ENCODE assay signal across 19 cellular contexts in the genomic region with DNA sequence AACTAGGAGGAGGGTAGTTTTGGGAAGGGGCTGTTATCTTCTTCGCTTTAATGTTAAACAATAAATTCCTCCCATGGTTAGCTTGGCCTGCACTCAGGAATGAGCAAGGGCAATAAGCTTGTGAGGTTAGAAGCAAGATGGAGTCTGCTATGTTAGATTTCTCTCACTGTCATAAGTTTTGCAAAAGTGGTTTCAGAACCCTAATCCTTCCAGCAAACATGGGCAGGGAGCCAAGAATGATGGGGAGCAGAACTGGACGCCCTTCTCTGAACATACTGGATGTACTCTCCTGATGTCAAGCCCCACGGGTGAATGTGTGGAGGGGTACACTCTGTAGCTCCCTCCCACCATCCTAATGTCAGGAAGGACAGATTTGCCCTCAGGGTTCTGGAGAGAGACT. TPM values are rescaled to one million over a fixed set of nuclear protein-coding genes. Genes with fewer than 3 reads are reported as not detected.
DNase-seq lines count a peak whose midpoint lies in the region; ATAC-seq, FAIRE-seq and TF ChIP-seq lines count a peak whose summit lies in the region.
"Had no signal": no experiment of that assay in that cellular context is flagged by ENCODE, and none has a peak within 500 bp of the region (broad histone marks: within the 10 kb centered on the region; RNA-seq: fewer than 3 reads in every experiment).

No MANE protein-coding gene starts in this region.

- peaks cover 0 to 2% of the 10 kb centered on the region in 2 donors for H3K36me3 Mint-ChIP-seq in CD14-positive monocyte

- FAIRE-seq in HTR-8/SVneo (lab: Jason Lieb, UNC), result peak; percentile 40
- FAIRE-seq in GM12878 (lab: Jason Lieb, UNC), result peak; percentile 41
- FAIRE-seq: D721Med, GM12891 had no signal

- H3K27ac ChIP-seq in GM12878 (ENCODE audit: control insufficient read depth, insufficient read depth), result no peak overlapping the region
- H3K27ac ChIP-seq in substantia nigra (ENCODE audit: low read depth, low read length, poor library complexity, severe bottlenecking), result no peak overlapping the region

- H3K79me2 ChIP-seq in GM12878 (ENCODE audit: control insufficient read depth, insufficient read depth, low read length), result no peaks in the 10 kb centered on the region

- RAD21 ChIA-PET in GM12878 (lab: Charles Lee; ENCODE audit: unreplicated experiment), result no interaction called here

- no peaks in the 10 kb centered on the region for H3K36me3 ChIP-seq in GM12878 (ENCODE audit: control insufficient read depth in 2 of 2, insufficient read depth in 2 of 2, low read length in 1 of 2)

- no peak overlapping the region for H3K4me2 ChIP-seq in GM12878 (ENCODE audit: control insufficient read depth, insufficient read depth)

- 88% methylated on average over 3 of the region's 3 CpGs for WGBS in GM12878 (ENCODE audit: insufficient coverage, insufficient replicate concordance, low lambda C conversion rate, missing lambda C conversion rate)

- POLR2A ChIA-PET in GM12878 (lab: Charles Lee), result no interaction called here

- peaks cover 1% of the 10 kb centered on the region; the same call in 2 of the 3 replicates for H3K9me3 ChIP-seq in GM12878 (replicated peaks; ENCODE audit: control insufficient read depth, insufficient read depth, low read length)

- CTCF ChIA-PET in GM12878 (lab: Yijun Ruan, JAX), result no interaction called here

- SMC1A ChIA-PET in GM12878 (lab: Charles Lee; ENCODE audit: uncharacterized antibody, unreplicated experiment), result no interaction called here

- H3K9me3 Mint-ChIP-seq in CD14-positive monocyte, result peaks cover 13 to 34% (median 24%) of the 10 kb centered on the region in 7 donors

- peaks cover 0 to 1% (median 0%) of the 10 kb centered on the region in 3 donors for H3K27me3 Mint-ChIP-seq in CD14-positive monocyte (ENCODE audit: low read depth in 3 of 3)
- H3K27me3 Mint-ChIP-seq: CD4-positive, CD25-positive, alpha-beta regulatory T cell had no signal

- TF ChIP-seq EP300 in GM12878 (IDR thresholded peaks at IDR 0.05; ENCODE audit: borderline replicate concordance in 1 of 2, control insufficient read depth in 1 of 2, low read depth in 2 of 2, low read length in 2 of 2), result no peak

- H3K27ac Mint-ChIP-seq in CD14-positive monocyte, result no peak overlapping the region
- H3K27ac Mint-ChIP-seq: CD4-positive, CD25-positive, alpha-beta regulatory T cell; CD8-positive, alpha-beta T cell had no signal

- H4K20me1 ChIP-seq in GM12878 (ENCODE audit: control insufficient read depth, insufficient read depth), result no peaks in the 10 kb centered on the region

- no peak overlapping the region for H2AFZ ChIP-seq in GM12878 (ENCODE audit: control insufficient read depth, low read depth, low read length)

- peak; percentile 7 for DNase-seq in GM12865 (ENCODE audit: low read depth)
- DNase-seq in HTR-8/SVneo (ENCODE audit: insufficient read length, low spot score), result no peak
- DNase-seq in GM12878 (ENCODE audit: low read depth, low spot score), result no peak
- no peak for DNase-seq in CD14-positive monocyte (ENCODE audit: low spot score)
- no peak for DNase-seq in substantia nigra (lab: John Stamatoyannopoulos, UW)
- DNase-seq in NCI-H524 (lab: John Stamatoyannopoulos, UW), result no peak
- DNase-seq: C1 segment of cervical spinal cord; CD4-positive, CD25-positive, alpha-beta regulatory T cell; CD8-positive, alpha-beta T cell; DMS 273 treated with DMSO at 0.1 percent for 48 hours; DMS79; GDM1; GOT3; H7 had no signal

- no peak for TF ChIP-seq RAD21 in GM12878 (IDR thresholded peaks at IDR 0.05; ENCODE audit: insufficient read depth, low read depth, low read length)

- 0 out of 2 replicates have a peak, but pooled peaks cover 2% of the 10 kb centered on the region for H3K4me1 ChIP-seq in GM12878 (ENCODE audit: control insufficient read depth, insufficient read depth, low read length)

- TF ChIP-seq POLR2A in GM12878 (IDR thresholded peaks at IDR 0.05; ENCODE audit: low read depth, low read length), result no peak

- in situ Hi-C loops in GM12878 (cut with MboI), result no loop called here

- H3K4me3 Mint-ChIP-seq in CD14-positive monocyte, result no peak overlapping the region
- H3K4me3 Mint-ChIP-seq: CD4-positive, CD25-positive, alpha-beta regulatory T cell; CD8-positive, alpha-beta T cell had no signal

- no peaks in the 10 kb centered on the region for H3K27me3 ChIP-seq in GM12878 (replicated peaks in 1 of 2; ENCODE audit: control insufficient read depth in 2 of 2, insufficient read depth in 2 of 2, low read length in 1 of 2)

- H3K4me1 Mint-ChIP-seq in CD14-positive monocyte, result no peaks in the 10 kb centered on the region
- H3K4me1 Mint-ChIP-seq: CD4-positive, CD25-positive, alpha-beta regulatory T cell had no signal

- no peak overlapping the region for H3K9ac ChIP-seq in GM12878 (ENCODE audit: control insufficient read depth, insufficient read depth, low read length)

- intact Hi-C loops in GM12878 (cut with micrococcal nuclease; ENCODE audit: unreplicated experiment) (no loop called here), CD14-positive monocyte (cut with micrococcal nuclease) (no loop called here)

- TF ChIP-seq CTCF in GM12865 (IDR thresholded peaks at IDR 0.05; ENCODE audit: insufficient read depth, low read depth, low read length, missing control alignments) (no peak), GM12878 (IDR thresholded peaks at IDR 0.05 in 2 of 3, conservative IDR thresholded peaks at IDR 0.05 in 1 of 3; ENCODE audit: control insufficient read depth in 2 of 3, extremely low read depth in 1 of 3, insufficient read depth in 1 of 3, low read depth in 3 of 3, low read length in 3 of 3) (no peak), CD14-positive monocyte (IDR thresholded peaks at IDR 0.05) (no peak)

- BruUV-seq in GM12878 (replicated peaks; lab: Mats Ljungman, UMichigan), result no TSS peak

- no peak; the same call in 2 of the 3 replicates for ATAC-seq in GM12878
- ATAC-seq: CD8-positive, alpha-beta T cell had no signal

- H3K4me3 ChIP-seq in GM12865 (ENCODE audit: low read depth, low read length) (no peak overlapping the region), GM12878 (no peak overlapping the region)

RNA-seq across cellular contexts. Expression of a gene that starts 22.3 kb away (rescaled TPM):
- 22.4 and 22.6 TPM in 2 replicates for total RNA-seq in GM12878 (2013; cell fraction: nucleolus; rRNA removed)
- total RNA-seq in GM12878 (2014; rRNA removed) (2.8 TPM in 2 replicates), GM12878 (2014; rRNA removed; fragmentation: Illumina TruSeq; extraction: Trizol) (3.7 and 4.3 TPM in 2 replicates), GM12878 (2021) (1.3 and 1.4 TPM in 2 replicates)
- polyA plus RNA-seq in GM12878 (2011; ENCODE audit: low read depth), result 0.50 TPM
- polyA plus RNA-seq in GM12878 (2011; rRNA removed) (0.56 and 0.94 TPM in 2 replicates), GM12878 (2014; fragmentation: Illumina TruSeq; extraction: Trizol) (1.2 and 1.5 TPM in 2 replicates), GM12878 (2014; fragmentation: Nextera tagmentation; extraction: Ambion mirVana) (under 1 TPM; 0.56 to 0.86 TPM), GM12878 (2014; rRNA removed) (1.5 and 2.2 TPM in 2 replicates), GM12878 (2016; fragmentation: Nextera tagmentation; extraction: Ambion mirVana) (1 to 10 TPM in 1 of 2 experiments, under 1 TPM in 1; 0.90 to 1.1 TPM), CD14-positive monocyte (under 1 TPM in 1 of 2 donors, not detected in 1; 0.26 TPM)
- polyA plus RNA-seq in GM12878 (2011; cell fraction: cytosol; rRNA removed), result 0.10 and 0.27 TPM in 2 replicates
- 2.1 and 2.5 TPM in 2 replicates for polyA plus RNA-seq in GM12878 (2011; cell fraction: nucleus; rRNA removed)
- polyA plus RNA-seq in GM12878 (2012), result 1.2 and 1.9 TPM in 2 replicates
- polyA minus RNA-seq in GM12878 (2011; rRNA and poly(A)+ RNA removed), result 1.8 and 2.4 TPM in 2 replicates
- not detected in 2 replicates for polyA minus RNA-seq in GM12878 (2011; cell fraction: cytosol; rRNA and poly(A)+ RNA removed)
- polyA minus RNA-seq in GM12878 (2011; cell fraction: nucleus; rRNA and poly(A)+ RNA removed), result 3.1 and 5.8 TPM in 2 replicates

RNA-seq across cellular contexts. Expression of a gene that starts 37.8 kb away (rescaled TPM):
- not detected in 2 replicates for total RNA-seq in GM12878 (2013; cell fraction: nucleolus; rRNA removed)
- total RNA-seq in GM12878 (2014; rRNA removed) (not detected in 2 replicates), GM12878 (2014; rRNA removed; fragmentation: Illumina TruSeq; extraction: Trizol) (not detected in 2 replicates), GM12878 (2021) (not detected in 2 replicates)
- polyA plus RNA-seq in GM12878 (2011; ENCODE audit: low read depth), result not detected
- polyA plus RNA-seq in GM12878 (2011; rRNA removed) (not detected in 2 replicates), GM12878 (2014; fragmentation: Illumina TruSeq; extraction: Trizol) (not detected in 2 replicates), GM12878 (2014; fragmentation: Nextera tagmentation; extraction: Ambion mirVana) (under 1 TPM in 1 of 2 experiments, not detected in 1; 0.09 TPM), GM12878 (2014; rRNA removed) (not detected in 2 replicates), GM12878 (2016; fragmentation: Nextera tagmentation; extraction: Ambion mirVana) (under 1 TPM in 1 of 2 experiments, not detected in 1; 0.13 TPM), CD14-positive monocyte (not detected)
- polyA plus RNA-seq in GM12878 (2011; cell fraction: cytosol; rRNA removed), result not detected in 2 replicates
- not detected in 2 replicates for polyA plus RNA-seq in GM12878 (2011; cell fraction: nucleus; rRNA removed)
- polyA plus RNA-seq in GM12878 (2012), result 0.11 TPM in 1 of 2 replicates, not detected in the other
- polyA minus RNA-seq in GM12878 (2011; rRNA and poly(A)+ RNA removed), result not detected in 2 replicates
- not detected in 2 replicates for polyA minus RNA-seq in GM12878 (2011; cell fraction: cytosol; rRNA and poly(A)+ RNA removed)
- not detected in 2 replicates for polyA minus RNA-seq in GM12878 (2011; cell fraction: nucleus; rRNA and poly(A)+ RNA removed)
- total RNA-seq: A172; A673; CD4-positive, CD25-positive, alpha-beta regulatory T cell; CD8-positive, alpha-beta T cell had no signal
- polyA plus RNA-seq: BJ had no signal

RNA-seq across cellular contexts. Expression of a gene that starts 40.9 kb away (rescaled TPM):
- 0.40 TPM in 1 of 2 replicates, not detected in the other for total RNA-seq in GM12878 (2013; cell fraction: nucleolus; rRNA removed)
- total RNA-seq in GM12878 (2014; rRNA removed) (0.05 and 0.11 TPM in 2 replicates), GM12878 (2014; rRNA removed; fragmentation: Illumina TruSeq; extraction: Trizol) (not detected in 2 replicates), GM12878 (2021) (not detected in 2 replicates)
- polyA plus RNA-seq in GM12878 (2011; ENCODE audit: low read depth), result not detected
- polyA plus RNA-seq in GM12878 (2011; rRNA removed) (0.04 TPM in 1 of 2 replicates, not detected in the other), GM12878 (2014; fragmentation: Illumina TruSeq; extraction: Trizol) (0.06 TPM in 1 of 2 replicates, not detected in the other), GM12878 (2014; fragmentation: Nextera tagmentation; extraction: Ambion mirVana) (not detected), GM12878 (2014; rRNA removed) (not detected in 2 replicates), GM12878 (2016; fragmentation: Nextera tagmentation; extraction: Ambion mirVana) (under 1 TPM in 1 of 2 experiments, not detected in 1; 0.24 TPM), CD14-positive monocyte (not detected)
- polyA plus RNA-seq in GM12878 (2011; cell fraction: cytosol; rRNA removed), result not detected in 2 replicates
- polyA plus RNA-seq in GM12878 (2011; cell fraction: nucleus; rRNA removed), result not detected in 2 replicates
- polyA plus RNA-seq in GM12878 (2012), result not detected in 2 replicates
- polyA minus RNA-seq in GM12878 (2011; rRNA and poly(A)+ RNA removed), result 0.29 TPM in 1 of 2 replicates, not detected in the other
- polyA minus RNA-seq in GM12878 (2011; cell fraction: cytosol; rRNA and poly(A)+ RNA removed), result not detected in 2 replicates
- polyA minus RNA-seq in GM12878 (2011; cell fraction: nucleus; rRNA and poly(A)+ RNA removed), result not detected in 2 replicates
- total RNA-seq: A673; CD4-positive, CD25-positive, alpha-beta regulatory T cell; CD8-positive, alpha-beta T cell had no signal
- polyA plus RNA-seq: CD4-positive, CD25-positive, alpha-beta regulatory T cell had no signal

RNA-seq across cellular contexts. Expression of a gene that starts 44.5 kb away (rescaled TPM):
- total RNA-seq in GM12878 (2013; cell fraction: nucleolus; rRNA removed), result 29.8 and 30.5 TPM in 2 replicates
- total RNA-seq in GM12878 (2014; rRNA removed) (6.2 and 6.7 TPM in 2 replicates), GM12878 (2014; rRNA removed; fragmentation: Illumina TruSeq; extraction: Trizol) (8.9 and 9.5 TPM in 2 replicates), GM12878 (2021) (8.5 and 9.0 TPM in 2 replicates)
- polyA plus RNA-seq in GM12878 (2011; ENCODE audit: low read depth), result 7.2 TPM
- polyA plus RNA-seq in GM12878 (2011; rRNA removed) (11.8 and 20.6 TPM in 2 replicates), GM12878 (2014; fragmentation: Illumina TruSeq; extraction: Trizol) (8.0 and 11.9 TPM in 2 replicates), GM12878 (2014; fragmentation: Nextera tagmentation; extraction: Ambion mirVana) (10 to 100 TPM; 33.9 to 45.8 TPM), GM12878 (2014; rRNA removed) (6.4 and 7.1 TPM in 2 replicates), GM12878 (2016; fragmentation: Nextera tagmentation; extraction: Ambion mirVana) (10 to 100 TPM; 16.0 to 20.3 TPM), CD14-positive monocyte (1 to 10 TPM; 5.9 to 8.2 TPM)
- 1.9 and 2.5 TPM in 2 replicates for polyA plus RNA-seq in GM12878 (2011; cell fraction: cytosol; rRNA removed)
- polyA plus RNA-seq in GM12878 (2011; cell fraction: nucleus; rRNA removed), result 4.5 TPM in 2 replicates
- 4.6 and 6.2 TPM in 2 replicates for polyA plus RNA-seq in GM12878 (2012)
- 2.2 and 2.6 TPM in 2 replicates for polyA minus RNA-seq in GM12878 (2011; rRNA and poly(A)+ RNA removed)
- 0.94 and 1.6 TPM in 2 replicates for polyA minus RNA-seq in GM12878 (2011; cell fraction: cytosol; rRNA and poly(A)+ RNA removed)
- 2.7 and 6.3 TPM in 2 replicates for polyA minus RNA-seq in GM12878 (2011; cell fraction: nucleus; rRNA and poly(A)+ RNA removed)
